ENCODE assay signal across 15 cellular contexts in genomic region chr5:14667770-14668169, GRCh38. TPM values are rescaled to one million over a fixed set of nuclear protein-coding genes. Genes with fewer than 3 reads are reported as not detected.
DNase-seq lines count a peak whose midpoint lies in the region; ATAC-seq and TF ChIP-seq lines count a peak whose summit lies in the region.
"Had no signal": no experiment of that assay in that cellular context is flagged by ENCODE, and none has a peak within 500 bp of the region (broad histone marks: within the 10 kb centered on the region; RNA-seq: fewer than 3 reads in every experiment).

No MANE protein-coding gene starts in this region.

- H3F3A ChIP-seq in DOHH2 (ENCODE audit: control insufficient read depth, insufficient read depth) = peaks cover 23% of the 10 kb centered on the region; the same call in 1 of the 2 replicates

- CTCF ChIA-PET in activated CD4-positive, alpha-beta memory T cell treated with anti-CD3 and anti-CD28 coated beads for 36 hours (lab: Charles Lee) = interaction anchor here (1.0 to 1.5 kb wide), 4 partner anchors 10 to 336 kb away, joined by 3 to 5 read pairs (median 4); no protein-coding TSS in a partner anchor

- H3K36me3 ChIP-seq in BLaER1 = peaks cover 21% of the 10 kb centered on the region
- peaks cover 44% of the 10 kb centered on the region for H3K36me3 ChIP-seq in DOHH2 (ENCODE audit: control insufficient read depth, low read length)
- no peaks in the 10 kb centered on the region for H3K36me3 ChIP-seq in right lobe of liver
- H3K36me3 ChIP-seq: SJCRH30, stomach had no signal

- H4K20me1 ChIP-seq in BLaER1 (peaks cover 82% of the 10 kb centered on the region), DOHH2 (ENCODE audit: control insufficient read depth, insufficient read depth, low read depth, low read length) (peaks cover 52% of the 10 kb centered on the region)

- TF ChIP-seq CTCF in DOHH2 (IDR thresholded peaks at IDR 0.05; ENCODE audit: low read depth, low read length, poor library complexity, severe bottlenecking) (no peak), right lobe of liver (IDR thresholded peaks at IDR 0.05) (no peak)

- no peaks in the 10 kb centered on the region for H3K9me3 ChIP-seq in BLaER1
- no peaks in the 10 kb centered on the region for H3K9me3 ChIP-seq in DOHH2 (ENCODE audit: control insufficient read depth, insufficient read depth, low read length)
- no peaks in the 10 kb centered on the region for H3K9me3 ChIP-seq in right lobe of liver
- H3K9me3 ChIP-seq: Caco-2, SJCRH30, stomach had no signal

- DNase-seq in activated CD4-positive, alpha-beta memory T cell treated with anti-CD3 and anti-CD28 coated beads for 36 hours = no peak
- DNase-seq in right lobe of liver (no peak), posterior vena cava (ENCODE audit: low spot score) (no peak), DMS79 (lab: John Stamatoyannopoulos, UW) (no peak), NCI-H2081 (lab: John Stamatoyannopoulos, UW) (no peak)
- DNase-seq: Caco-2, cortex of kidney, KBM-7, NCI-H2081 treated with DMSO at 0.1 percent for 48 hours, SJCRH30, stomach, WERI-Rb-1 had no signal

- peaks cover 83% of the 10 kb centered on the region for H3K4me1 ChIP-seq in BLaER1
- peaks cover 89% of the 10 kb centered on the region for H3K4me1 ChIP-seq in DOHH2 (ENCODE audit: control insufficient read depth, low read length)
- H3K4me1 ChIP-seq in right lobe of liver = peaks cover 0 to 78% (median 27%) of the 10 kb centered on the region in 4 donors
- H3K4me1 ChIP-seq: SJCRH30 had no signal

- H3K4me3 ChIP-seq in BLaER1 (no peak overlapping the region), DOHH2 (ENCODE audit: low read length) (peak overlapping the region; percentile 90), right lobe of liver (no peak overlapping the region)
- H3K4me3 ChIP-seq: SJCRH30, stomach had no signal

- intact Hi-C loops in activated CD4-positive, alpha-beta memory T cell treated with anti-CD3 and anti-CD28 coated beads for 36 hours (cut with micrococcal nuclease) = loop anchor here (5.0 kb wide), 2 partner anchors 525 to 1800 kb away; partner anchors contain the start of genes TRIO and ZNF622
- intact Hi-C loops in right lobe of liver (cut with DNase I) = no loop called here
- intact Hi-C loops in posterior vena cava (cut with DNase I) = no loop called here

- H3K9me2 ChIP-seq in DOHH2 (replicated peaks; ENCODE audit: control insufficient read depth, low read length) = no peaks in the 10 kb centered on the region

- no peaks in the 10 kb centered on the region for H3K9me3 Mint-ChIP-seq in activated CD4-positive, alpha-beta memory T cell treated with anti-CD3 and anti-CD28 coated beads for 36 hours

- POLR2A ChIA-PET in activated CD4-positive, alpha-beta memory T cell treated with anti-CD3 and anti-CD28 coated beads for 36 hours (lab: Charles Lee) = interaction anchor here (2.7 kb wide), 1 partner anchor 8 kb away, joined by 12 read pairs; no protein-coding TSS in a partner anchor

- H3K27me3 Mint-ChIP-seq in activated CD4-positive, alpha-beta memory T cell treated with anti-CD3 and anti-CD28 coated beads for 36 hours = no peaks in the 10 kb centered on the region

- H3K4me1 Mint-ChIP-seq in activated CD4-positive, alpha-beta memory T cell treated with anti-CD3 and anti-CD28 coated beads for 36 hours (ENCODE audit: low read depth) = peaks cover 72% of the 10 kb centered on the region

- H3K9ac ChIP-seq in BLaER1 = 0 out of 2 replicates have a peak overlapping the region, but pooled peaks have one; percentile 2

- peaks cover 16% of the 10 kb centered on the region for H3K36me3 Mint-ChIP-seq in activated CD4-positive, alpha-beta memory T cell treated with anti-CD3 and anti-CD28 coated beads for 36 hours

- no peak for TF ChIP-seq POLR2A in right lobe of liver (IDR thresholded peaks at IDR 0.05)

- H3K4me2 ChIP-seq in BLaER1 (peak overlapping the region; percentile 93), DOHH2 (ENCODE audit: low read length) (peak overlapping the region; percentile 92)

- WGBS in right lobe of liver (ENCODE audit: insufficient coverage, low coverage, low lambda C conversion rate, missing lambda C conversion rate) = 64% methylated on average over 1 of the region's 1 CpG

- peak overlapping the region; percentile 92 for H3K4me3 Mint-ChIP-seq in activated CD4-positive, alpha-beta memory T cell treated with anti-CD3 and anti-CD28 coated beads for 36 hours

- no peak for ATAC-seq in right lobe of liver
- no peak for ATAC-seq in GM18868 (IDR thresholded peaks at IDR 0.05; ENCODE audit: unreplicated experiment)

- H3K27ac ChIP-seq in BLaER1 (peak overlapping the region; percentile 12; the same call in 1 of the 2 replicates), DOHH2 (ENCODE audit: low read depth, low read length) (no peak overlapping the region), right lobe of liver (peak overlapping the region in 2 of 3 donors; percentile 64 to 98)
- H3K27ac ChIP-seq: SJCRH30, WERI-Rb-1 had no signal

- H3K79me2 ChIP-seq in DOHH2 (ENCODE audit: control insufficient read depth, low read length) = peaks cover 95% of the 10 kb centered on the region

- H3K27me3 ChIP-seq in BLaER1 (no peaks in the 10 kb centered on the region), DOHH2 (ENCODE audit: control insufficient read depth, low read length) (no peaks in the 10 kb centered on the region), right lobe of liver (no peaks in the 10 kb centered on the region)
- H3K27me3 ChIP-seq: SJCRH30, stomach had no signal

- H3K27ac Mint-ChIP-seq in activated CD4-positive, alpha-beta memory T cell treated with anti-CD3 and anti-CD28 coated beads for 36 hours = peak overlapping the region; percentile 85

RNA-seq across cellular contexts. Expression of gene OTULIN, which starts 3.3 kb away (rescaled TPM):
- 10 to 100 TPM; 53.3 to 53.6 TPM for total RNA-seq in activated CD4-positive, alpha-beta memory T cell treated with anti-CD3 and anti-CD28 coated beads for 36 hours
- total RNA-seq in right lobe of liver (10 to 100 TPM; 25.2 to 34.8 (median 29.2) TPM), posterior vena cava (10 to 100 TPM; 24.6 to 26.9 TPM)
